In the genomic region with DNA sequence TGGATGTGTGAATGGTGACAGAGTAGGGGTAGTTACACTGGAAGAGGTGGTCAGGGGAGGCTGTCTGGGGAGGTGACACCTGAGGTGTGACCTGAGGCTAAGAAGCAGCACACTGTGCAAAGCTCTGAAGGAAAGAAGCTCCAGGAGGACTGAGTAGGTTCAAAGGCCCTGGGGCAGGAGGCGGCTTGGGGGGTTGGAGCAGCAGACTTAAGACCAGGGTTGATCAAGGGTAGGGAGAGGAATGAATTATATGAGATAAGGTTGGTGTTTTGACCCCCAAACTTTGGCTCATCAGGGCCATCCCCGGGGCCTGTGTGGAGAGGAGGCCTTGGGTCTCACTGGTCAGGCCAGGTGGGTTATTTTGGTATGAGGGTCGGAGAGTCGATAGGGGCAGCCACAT, we compare ENCODE assay signal across 2 cellular contexts.
TF ChIP-seq lines count a peak whose summit lies in the region.

No MANE protein-coding gene starts in this region.

TF ChIP-seq in SK-N-SH, 30 proteins besides CTCF, POLR2A, EP300 and RAD21 (continued from another document):
- TF ChIP-seq ZBTB33 (IDR thresholded peaks at IDR 0.05; ENCODE audit: borderline replicate concordance, low read depth) (no peak), POLR2AphosphoS5 (IDR thresholded peaks at IDR 0.05; ENCODE audit: low read depth, low read length) (no peak), MAX (IDR thresholded peaks at IDR 0.05; ENCODE audit: low read depth) (no peak)
TF ChIP-seq in SK-N-SH: peak in this region for 0.

TF ChIP-seq in SK-N-SH treated with all-trans-retinoic acid at 6 μM for 48 hours, 23 proteins besides CTCF, POLR2A, EP300 and RAD21 (continued from another document):
- TF ChIP-seq PATZ1 (CRISPR knock-in tag; IDR thresholded peaks at IDR 0.05; ENCODE audit: borderline replicate concordance) = no peak
- TF ChIP-seq OSR1 (CRISPR knock-in tag; IDR thresholded peaks at IDR 0.05) = no peak
- TF ChIP-seq PPARA (CRISPR knock-in tag; IDR thresholded peaks at IDR 0.05; ENCODE audit: borderline replicate concordance) = no peak
- TF ChIP-seq TOX (CRISPR knock-in tag; IDR thresholded peaks at IDR 0.05; ENCODE audit: borderline replicate concordance) = no peak
- TF ChIP-seq, protein P1, sequence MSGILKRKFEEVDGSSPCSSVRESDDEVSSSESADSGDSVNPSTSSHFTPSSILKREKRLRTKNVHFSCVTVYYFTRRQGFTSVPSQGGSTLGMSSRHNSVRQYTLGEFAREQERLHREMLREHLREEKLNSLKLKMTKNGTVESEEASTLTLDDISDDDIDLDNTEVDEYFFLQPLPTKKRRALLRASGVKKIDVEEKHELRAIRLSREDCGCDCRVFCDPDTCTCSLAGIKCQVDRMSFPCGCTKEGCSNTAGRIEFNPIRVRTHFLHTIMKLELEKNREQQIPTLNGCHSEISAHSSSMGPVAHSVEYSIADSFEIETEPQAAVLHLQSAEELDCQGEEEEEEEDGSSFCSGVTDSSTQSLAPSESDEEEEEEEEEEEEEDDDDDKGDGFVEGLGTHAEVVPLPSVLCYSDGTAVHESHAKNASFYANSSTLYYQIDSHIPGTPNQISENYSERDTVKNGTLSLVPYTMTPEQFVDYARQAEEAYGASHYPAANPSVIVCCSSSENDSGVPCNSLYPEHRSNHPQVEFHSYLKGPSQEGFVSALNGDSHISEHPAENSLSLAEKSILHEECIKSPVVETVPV (CRISPR knock-in tag; IDR thresholded peaks at IDR 0.05) = no peak
- TF ChIP-seq CREB5 (CRISPR knock-in tag; IDR thresholded peaks at IDR 0.05; ENCODE audit: low read depth) = no peak
- TF ChIP-seq ZFP30 (CRISPR knock-in tag; IDR thresholded peaks at IDR 0.05) = no peak
- TF ChIP-seq, protein P2, sequence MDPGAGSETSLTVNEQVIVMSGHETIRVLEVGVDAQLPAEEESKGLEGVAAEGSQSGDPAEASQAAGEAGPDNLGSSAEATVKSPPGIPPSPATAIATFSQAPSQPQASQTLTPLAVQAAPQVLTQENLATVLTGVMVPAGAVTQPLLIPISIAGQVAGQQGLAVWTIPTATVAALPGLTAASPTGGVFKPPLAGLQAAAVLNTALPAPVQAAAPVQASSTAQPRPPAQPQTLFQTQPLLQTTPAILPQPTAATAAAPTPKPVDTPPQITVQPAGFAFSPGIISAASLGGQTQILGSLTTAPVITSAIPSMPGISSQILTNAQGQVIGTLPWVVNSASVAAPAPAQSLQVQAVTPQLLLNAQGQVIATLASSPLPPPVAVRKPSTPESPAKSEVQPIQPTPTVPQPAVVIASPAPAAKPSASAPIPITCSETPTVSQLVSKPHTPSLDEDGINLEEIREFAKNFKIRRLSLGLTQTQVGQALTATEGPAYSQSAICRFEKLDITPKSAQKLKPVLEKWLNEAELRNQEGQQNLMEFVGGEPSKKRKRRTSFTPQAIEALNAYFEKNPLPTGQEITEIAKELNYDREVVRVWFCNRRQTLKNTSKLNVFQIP (CRISPR knock-in tag; IDR thresholded peaks at IDR 0.05; ENCODE audit: borderline replicate concordance, low read depth) = no peak
